Comparison of ENCODE assay signal across 12 cellular contexts in the genomic region with DNA sequence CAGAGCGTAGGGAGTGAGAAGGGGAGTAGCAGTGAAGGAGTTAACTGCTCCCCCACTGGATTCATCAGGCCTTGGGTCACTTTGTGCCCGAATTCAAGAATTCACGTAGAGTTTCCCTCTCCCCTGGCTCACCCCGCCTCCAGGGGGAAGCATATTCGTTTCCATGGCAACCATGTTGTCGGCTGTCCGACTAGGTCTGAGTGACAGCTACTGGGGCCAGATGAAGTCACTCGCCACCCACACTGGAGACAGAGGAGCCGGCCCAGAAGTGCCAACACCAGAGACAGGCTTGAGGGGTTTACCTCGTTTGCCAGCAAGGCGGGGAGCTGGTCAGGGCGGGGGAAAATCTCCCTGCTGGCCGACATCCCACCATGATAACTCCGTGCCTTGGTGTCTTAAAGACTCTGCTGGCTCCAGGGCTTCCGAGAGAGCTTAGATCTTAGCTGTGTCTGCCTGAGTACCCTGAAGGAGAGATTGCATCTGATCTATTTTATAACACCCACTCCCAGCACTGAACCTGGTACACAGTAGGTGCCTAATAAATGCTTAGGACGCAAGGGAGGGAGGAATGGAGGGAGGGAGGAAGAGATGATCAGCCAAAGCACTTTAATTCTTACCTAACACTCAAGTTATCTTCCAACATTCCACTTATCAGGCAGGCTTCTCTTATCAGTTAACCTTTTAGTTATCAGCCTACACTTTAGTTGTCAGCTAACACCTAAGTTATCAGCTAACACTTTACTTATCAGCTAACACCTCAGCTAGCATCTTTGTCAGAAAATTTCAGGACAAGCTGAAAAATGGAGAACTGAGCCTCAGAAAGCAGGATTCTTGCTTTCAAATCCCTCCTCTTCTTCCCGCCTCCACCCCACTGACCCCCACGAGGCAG. TPM values are rescaled to one million over a fixed set of nuclear protein-coding genes. Genes with fewer than 3 reads are reported as not detected.
A peak's percentile ranks its signal among the peaks of the same experiment; 100 is the strongest.
DNase-seq lines count a peak whose midpoint lies in the region; ATAC-seq and TF ChIP-seq lines count a peak whose summit lies in the region.
"Had no signal": no experiment of that assay in that cellular context is flagged by ENCODE, and none has a peak within 500 bp of the region (broad histone marks: within the 10 kb centered on the region; RNA-seq: fewer than 3 reads in every experiment).

No MANE protein-coding gene starts in this region.

- H3K27ac Mint-ChIP-seq in activated CD4-positive, alpha-beta T cell treated with anti-CD3 and anti-CD28 coated beads, Interleukin-2, amount 10 ng/mL, durations not matched to agents 7 days and 5 days: no peak overlapping the region
- H3K27ac Mint-ChIP-seq: IgD-negative memory B cell had no signal

- no peaks in the 10 kb centered on the region for H3K9me3 Mint-ChIP-seq in activated CD4-positive, alpha-beta T cell treated with anti-CD3 and anti-CD28 coated beads, Interleukin-2, amount 10 ng/mL, durations not matched to agents 7 days and 5 days

- no peak overlapping the region for H3K4me3 Mint-ChIP-seq in activated CD4-positive, alpha-beta T cell treated with anti-CD3 and anti-CD28 coated beads, Interleukin-2, amount 10 ng/mL, durations not matched to agents 7 days and 5 days

- intact Hi-C loops in vagina (cut with DNase I): no loop called here

- no peak overlapping the region for H3K27ac ChIP-seq in vagina
- H3K27ac ChIP-seq: left lung, psoas muscle had no signal

- POLR2A ChIA-PET in HEK293T (lab: Yijun Ruan, JAX): no interaction called here
- POLR2A ChIA-PET in activated CD4-positive, alpha-beta T cell treated with anti-CD3 and anti-CD28 coated beads, Interleukin-2, amount 10 ng/mL, durations not matched to agents 7 days and 5 days (lab: Charles Lee): no interaction called here

- DNase-seq in D341Med (ENCODE audit: low spot score): peak; percentile 62
- peak; percentile 56 for DNase-seq in HEK293T (ENCODE audit: extremely low spot score)
- peak; percentile 17 for DNase-seq in SW480 (ENCODE audit: low spot score)
- DNase-seq in islet precursor cell: peak; percentile 78
- no peak for DNase-seq in activated CD4-positive, alpha-beta T cell treated with anti-CD3 and anti-CD28 coated beads, Interleukin-2, amount 10 ng/mL, durations not matched to agents 7 days and 5 days
- DNase-seq in vagina (ENCODE audit: extremely low spot score in 2 of 2): no peak
- DNase-seq in DMS79 (lab: John Stamatoyannopoulos, UW): no peak
- DNase-seq: left lung, psoas muscle had no signal

- H3K36me3 Mint-ChIP-seq in activated CD4-positive, alpha-beta T cell treated with anti-CD3 and anti-CD28 coated beads, Interleukin-2, amount 10 ng/mL, durations not matched to agents 7 days and 5 days (ENCODE audit: low read depth): no peaks in the 10 kb centered on the region
- H3K36me3 Mint-ChIP-seq: IgD-negative memory B cell had no signal

- CTCF ChIA-PET in HEK293T (lab: Yijun Ruan, JAX): interaction anchor here (1.0 kb wide), 1 partner anchor 350 kb away, joined by 3 read pairs; no protein-coding TSS in a partner anchor
- CTCF ChIA-PET in activated CD4-positive, alpha-beta T cell treated with anti-CD3 and anti-CD28 coated beads, Interleukin-2, amount 10 ng/mL, durations not matched to agents 7 days and 5 days (lab: Charles Lee): no interaction called here

- ATAC-seq in HG03521 (IDR thresholded peaks at IDR 0.05; ENCODE audit: unreplicated experiment): no peak
- ATAC-seq: left lung, psoas muscle had no signal

- TF ChIP-seq CTCF in vagina (IDR thresholded peaks at IDR 0.05): no peak

- no peak overlapping the region for H3K4me3 ChIP-seq in vagina
- H3K4me3 ChIP-seq: left lung, psoas muscle had no signal

- H3K36me3 ChIP-seq in vagina: no peaks in the 10 kb centered on the region
- H3K36me3 ChIP-seq: left lung had no signal

- peaks cover 15% of the 10 kb centered on the region for H3K27me3 Mint-ChIP-seq in activated CD4-positive, alpha-beta T cell treated with anti-CD3 and anti-CD28 coated beads, Interleukin-2, amount 10 ng/mL, durations not matched to agents 7 days and 5 days

- H3K27me3 ChIP-seq in vagina: peaks cover 5% of the 10 kb centered on the region

- TF ChIP-seq POLR2A in vagina (IDR thresholded peaks at IDR 0.05): no peak

- no peaks in the 10 kb centered on the region for H3K4me1 Mint-ChIP-seq in activated CD4-positive, alpha-beta T cell treated with anti-CD3 and anti-CD28 coated beads, Interleukin-2, amount 10 ng/mL, durations not matched to agents 7 days and 5 days

- no peaks in the 10 kb centered on the region for H3K4me1 ChIP-seq in vagina
- H3K4me1 ChIP-seq: left lung, psoas muscle had no signal

- no peaks in the 10 kb centered on the region for H3K9me3 ChIP-seq in vagina
- H3K9me3 ChIP-seq: left lung, psoas muscle had no signal

TF ChIP-seq in HEK293T, 16 proteins besides CTCF, POLR2A, EP300 and RAD21:
- TF ChIP-seq, protein P1, sequence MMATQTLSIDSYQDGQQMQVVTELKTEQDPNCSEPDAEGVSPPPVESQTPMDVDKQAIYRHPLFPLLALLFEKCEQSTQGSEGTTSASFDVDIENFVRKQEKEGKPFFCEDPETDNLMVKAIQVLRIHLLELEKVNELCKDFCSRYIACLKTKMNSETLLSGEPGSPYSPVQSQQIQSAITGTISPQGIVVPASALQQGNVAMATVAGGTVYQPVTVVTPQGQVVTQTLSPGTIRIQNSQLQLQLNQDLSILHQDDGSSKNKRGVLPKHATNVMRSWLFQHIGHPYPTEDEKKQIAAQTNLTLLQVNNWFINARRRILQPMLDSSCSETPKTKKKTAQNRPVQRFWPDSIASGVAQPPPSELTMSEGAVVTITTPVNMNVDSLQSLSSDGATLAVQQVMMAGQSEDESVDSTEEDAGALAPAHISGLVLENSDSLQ (IDR thresholded peaks at IDR 0.05): peak; percentile 88
- no peak for TF ChIP-seq SUZ12 (IDR thresholded peaks at IDR 0.05)
TF ChIP-seq in HEK293T: peak in this region for 1.

RNA-seq across cellular contexts. Expression of a gene that starts 57.2 kb away (rescaled TPM):
- not detected for total RNA-seq in activated CD4-positive, alpha-beta T cell treated with anti-CD3 and anti-CD28 coated beads, Interleukin-2, amount 10 ng/mL, durations not matched to agents 7 days and 5 days
- total RNA-seq in vagina: not detected
- total RNA-seq: left lung, psoas muscle, urinary bladder had no signal

RNA-seq across cellular contexts. Expression of a gene that starts 57.4 kb away (rescaled TPM):
- total RNA-seq in activated CD4-positive, alpha-beta T cell treated with anti-CD3 and anti-CD28 coated beads, Interleukin-2, amount 10 ng/mL, durations not matched to agents 7 days and 5 days: under 1 TPM; 0.02 to 0.08 TPM
- total RNA-seq in vagina: 295 TPM

Comparison
In these comparisons a context has a peak if more than half of its experiments do, and no peak if none do; other contexts are left out.
1. DNase-seq: peak in D341Med (single experiment), HEK293T (single experiment), SW480 (single experiment) and islet precursor cell (single experiment); none in activated CD4-positive, alpha-beta T cell treated with anti-CD3 and anti-CD28 coated beads, Interleukin-2, amount 10 ng/mL, durations not matched to agents 7 days and 5 days (single experiment), vagina (0 of 2) and DMS79 (single experiment).
2. RNA of a gene that starts 57.4 kb away (total RNA-seq): 295 TPM in vagina (single experiment); 0.02 to 0.08 TPM in activated CD4-positive, alpha-beta T cell treated with anti-CD3 and anti-CD28 coated beads, Interleukin-2, amount 10 ng/mL, durations not matched to agents 7 days and 5 days; every median in the first group is over 100 times any median in the second.